In genomic region chr11:10511046-10511711, GRCh38 we compare ENCODE assay signal across 34 cellular contexts. TPM values are rescaled to one million over a fixed set of nuclear protein-coding genes. Genes with fewer than 3 reads are reported as not detected.
DNase-seq lines count a peak whose midpoint lies in the region; ATAC-seq, FAIRE-seq and TF ChIP-seq lines count a peak whose summit lies in the region.
"Had no signal": no experiment of that assay in that cellular context is flagged by ENCODE, and none has a peak within 500 bp of the region (broad histone marks: within the 10 kb centered on the region; RNA-seq: fewer than 3 reads in every experiment).

No MANE protein-coding gene starts in this region.

- no peaks in the 10 kb centered on the region for H3K36me3 Mint-ChIP-seq in natural killer cell treated with Interleukin-12 subunit alpha and Interleukin-12 subunit beta and Interleukin-15 and Interleukin-18, amount 100 ng/mL, for 72 hours
- peaks cover 16 to 25% of the 10 kb centered on the region in 2 donors for H3K36me3 Mint-ChIP-seq in CD4-positive, alpha-beta memory T cell
- H3K36me3 Mint-ChIP-seq: activated naive CD4-positive, alpha-beta T cell treated with anti-CD3 and anti-CD28 coated beads, Interleukin-2, amount 50 U/mL, for 72 hours; mesothelial cell of epicardium had no signal

- intact Hi-C loops in CD4-positive, alpha-beta memory T cell (cut with micrococcal nuclease) = loop anchor here (10.0 kb wide), 1 partner anchor 96 kb away; no protein-coding TSS in a partner anchor

- H3K27me3 Mint-ChIP-seq in natural killer cell treated with Interleukin-12 subunit alpha and Interleukin-12 subunit beta and Interleukin-15 and Interleukin-18, amount 100 ng/mL, for 72 hours = no peaks in the 10 kb centered on the region
- H3K27me3 Mint-ChIP-seq in CD4-positive, alpha-beta memory T cell = no peaks in the 10 kb centered on the region
- H3K27me3 Mint-ChIP-seq: activated CD4-positive, alpha-beta T cell treated with anti-CD3 and anti-CD28 coated beads, Interleukin-2, amount 10 ng/mL, durations not matched to agents 24 days and 14 days; naive B cell; T-cell; type B pancreatic cell had no signal

- dilution Hi-C loops in keratinocyte (cut with MboI; ENCODE audit: extremely low pct_ligation_motif_present, low sequenced_read_pairs) = loop anchor here (25.0 kb wide), 1 partner anchor 226 kb away; no protein-coding TSS in a partner anchor

- no peak overlapping the region for H3K9ac ChIP-seq in HUES6 (ENCODE audit: low read length)
- H3K9ac ChIP-seq in keratinocyte (ENCODE audit: control insufficient read depth, extremely low read depth, insufficient read depth, low read length) = no peak overlapping the region
- H3K9ac ChIP-seq: BLaER1 had no signal

- H3K27ac ChIP-seq in HUES6 (ENCODE audit: low read depth, low read length) = no peak overlapping the region
- H3K27ac ChIP-seq in keratinocyte (ENCODE audit: control insufficient read depth, insufficient read depth, low read length) = no peak overlapping the region
- peak overlapping the region; percentile 39 for H3K27ac ChIP-seq in substantia nigra (ENCODE audit: low read depth, low read length, poor library complexity, severe bottlenecking)
- no peak overlapping the region for H3K27ac ChIP-seq in CD4-positive, alpha-beta memory T cell (ENCODE audit: low read depth, low read length)
- H3K27ac ChIP-seq: BLaER1, ovary, SJCRH30 had no signal

- H3K9me3 Mint-ChIP-seq in natural killer cell treated with Interleukin-12 subunit alpha and Interleukin-12 subunit beta and Interleukin-15 and Interleukin-18, amount 100 ng/mL, for 72 hours = no peaks in the 10 kb centered on the region
- no peaks in the 10 kb centered on the region for H3K9me3 Mint-ChIP-seq in CD4-positive, alpha-beta memory T cell
- H3K9me3 Mint-ChIP-seq: activated CD4-positive, alpha-beta T cell treated with anti-CD3 and anti-CD28 coated beads, Interleukin-2, amount 10 ng/mL, durations not matched to agents 24 days and 14 days; activated naive CD4-positive, alpha-beta T cell treated with anti-CD3 and anti-CD28 coated beads, Interleukin-2, amount 50 U/mL, for 72 hours; activated T-helper 2 cell treated with anti-CD3 and anti-CD28 coated beads, Interferon-gamma antibody, Interleukin-2, Interleukin-4, amounts not matched to agents 10 μg/mL and 5 μg/mL and 100 μg/mL, durations not matched to agents 14 hours and 24 hours and 36 hours; HFFc6; mesothelial cell of epicardium; naive B cell; stimulated activated effector memory CD8-positive, alpha-beta T cell treated with anti-CD3 and anti-CD28 coated beads, Interleukin-12 subunit alpha, Interleukin-12 subunit beta, amount 100 ng/mL, for 72 hours; T-cell; type B pancreatic cell had no signal

- no peak overlapping the region for H2AFZ ChIP-seq in keratinocyte (ENCODE audit: control insufficient read depth, low read length)

- ATAC-seq in HG02571 (IDR thresholded peaks at IDR 0.05; ENCODE audit: unreplicated experiment) = no peak
- ATAC-seq in natural killer cell treated with Interleukin-12 subunit alpha and Interleukin-12 subunit beta and Interleukin-15 and Interleukin-18, amount 100 ng/mL, for 72 hours = no peak
- ATAC-seq: activated naive CD4-positive, alpha-beta T cell treated with anti-CD3 and anti-CD28 coated beads, Interleukin-2, amount 50 U/mL, for 72 hours; left ventricle myocardium superior; stimulated activated effector memory CD8-positive, alpha-beta T cell treated with anti-CD3 and anti-CD28 coated beads, Interleukin-12 subunit alpha, Interleukin-12 subunit beta, amount 100 ng/mL, for 72 hours; T-cell had no signal

- H3K9me1 ChIP-seq in keratinocyte (ENCODE audit: control insufficient read depth, extremely low read depth, insufficient read depth, low read length) = no peaks in the 10 kb centered on the region

- peak overlapping the region; percentile 33 for H3K4me2 ChIP-seq in keratinocyte (ENCODE audit: control insufficient read depth, extremely low read depth, insufficient read depth, low read depth, low read length)
- H3K4me2 ChIP-seq: BLaER1 had no signal

- POLR2A ChIA-PET in CD4-positive, alpha-beta memory T cell (lab: Charles Lee; ENCODE audit: partially characterized antibody) = no interaction called here

- TF ChIP-seq CTCF in choroid plexus epithelial cell (conservative IDR thresholded peaks at IDR 0.05; ENCODE audit: low read depth, low read length) (peak; percentile 17), keratinocyte (optimal IDR thresholded peaks at IDR 0.05 in 1 of 3, IDR thresholded peaks at IDR 0.05 in 1 of 3, conservative IDR thresholded peaks at IDR 0.05 in 1 of 3; ENCODE audit: extremely low read depth in 1 of 3, insufficient read depth in 2 of 3, low read length in 3 of 3) (peak in 1 of 3 experiments; percentile 24)

- CTCF ChIA-PET in CD4-positive, alpha-beta memory T cell (lab: Charles Lee; ENCODE audit: partially characterized antibody) = interaction anchor here (2.3 kb wide), 1 partner anchor 98 kb away, joined by 11 read pairs; no protein-coding TSS in a partner anchor

- H3K4me1 ChIP-seq in HUES6 (ENCODE audit: control insufficient read depth, insufficient read depth, low read length) = no peaks in the 10 kb centered on the region; the same call in none of the 2 replicates
- peaks cover 8% of the 10 kb centered on the region for H3K4me1 ChIP-seq in keratinocyte (ENCODE audit: control insufficient read depth, extremely low read depth, insufficient read depth, low read length)
- H3K4me1 ChIP-seq in CD4-positive, alpha-beta memory T cell (ENCODE audit: insufficient read depth, low read length) = no peaks in the 10 kb centered on the region
- H3K4me1 ChIP-seq: BLaER1 had no signal

- H3K4me3 Mint-ChIP-seq in natural killer cell treated with Interleukin-12 subunit alpha and Interleukin-12 subunit beta and Interleukin-15 and Interleukin-18, amount 100 ng/mL, for 72 hours = no peak overlapping the region
- no peak overlapping the region for H3K4me3 Mint-ChIP-seq in CD4-positive, alpha-beta memory T cell
- H3K4me3 Mint-ChIP-seq: activated CD4-positive, alpha-beta T cell treated with anti-CD3 and anti-CD28 coated beads, Interleukin-2, amount 10 ng/mL, durations not matched to agents 24 days and 14 days; HFFc6; mesothelial cell of epicardium; naive B cell; stimulated activated effector memory CD8-positive, alpha-beta T cell treated with anti-CD3 and anti-CD28 coated beads, Interleukin-12 subunit alpha, Interleukin-12 subunit beta, amount 100 ng/mL, for 72 hours; T-cell; type B pancreatic cell had no signal

- no peaks in the 10 kb centered on the region for H3K4me1 Mint-ChIP-seq in natural killer cell treated with Interleukin-12 subunit alpha and Interleukin-12 subunit beta and Interleukin-15 and Interleukin-18, amount 100 ng/mL, for 72 hours (ENCODE audit: low read depth in 2 of 2)
- no peaks in the 10 kb centered on the region for H3K4me1 Mint-ChIP-seq in CD4-positive, alpha-beta memory T cell
- H3K4me1 Mint-ChIP-seq: mesothelial cell of epicardium; stimulated activated effector memory CD8-positive, alpha-beta T cell treated with anti-CD3 and anti-CD28 coated beads, Interleukin-12 subunit alpha, Interleukin-12 subunit beta, amount 100 ng/mL, for 72 hours had no signal

- H3K4me3 ChIP-seq in HUES6 (ENCODE audit: low read depth, low read length) (peak overlapping the region; percentile 29; the same call in 1 of the 2 replicates), choroid plexus epithelial cell (ENCODE audit: low read depth, low read length) (no peak overlapping the region), keratinocyte (ENCODE audit: control insufficient read depth in 2 of 3, extremely low read depth in 1 of 3, insufficient read depth in 2 of 3, low read depth in 1 of 3, low read length in 3 of 3) (no peak overlapping the region)
- H3K4me3 ChIP-seq in CD4-positive, alpha-beta memory T cell (ENCODE audit: low read length in 2 of 2) = no peak overlapping the region
- H3K4me3 ChIP-seq: BLaER1, ovary, SJCRH30 had no signal

- H3K27me3 ChIP-seq in HUES6 (ENCODE audit: control insufficient read depth, insufficient read depth, low read length) (no peaks in the 10 kb centered on the region), keratinocyte (ENCODE audit: control insufficient read depth, extremely low read depth, insufficient read depth, low read length) (no peaks in the 10 kb centered on the region)
- no peaks in the 10 kb centered on the region for H3K27me3 ChIP-seq in CD4-positive, alpha-beta memory T cell (ENCODE audit: insufficient read depth, low read length)
- H3K27me3 ChIP-seq: BLaER1, ovary, SJCRH30 had no signal

- H3K79me2 ChIP-seq in keratinocyte (ENCODE audit: control insufficient read depth, insufficient read depth, low read length) = peaks cover under 1% of the 10 kb centered on the region

- H3K36me3 ChIP-seq in HUES6 (ENCODE audit: control insufficient read depth, insufficient read depth, low read length) (no peaks in the 10 kb centered on the region), keratinocyte (ENCODE audit: control insufficient read depth in 2 of 2, extremely low read depth in 1 of 2, insufficient read depth in 2 of 2, low read length in 2 of 2) (peaks cover 3 to 6% of the 10 kb centered on the region in 2 experiments)
- H3K36me3 ChIP-seq in CD4-positive, alpha-beta memory T cell (ENCODE audit: insufficient read depth, low read length) = peaks cover 5% of the 10 kb centered on the region
- H3K36me3 ChIP-seq: ovary had no signal

- FAIRE-seq in keratinocyte (lab: Jason Lieb, UNC) = no peak
- FAIRE-seq: bronchial epithelial cell, colon, GM12891, RCC 7860 had no signal

- H3K27ac Mint-ChIP-seq in natural killer cell treated with Interleukin-12 subunit alpha and Interleukin-12 subunit beta and Interleukin-15 and Interleukin-18, amount 100 ng/mL, for 72 hours = no peak overlapping the region
- peak overlapping the region in 1 of 7 donors; percentile 3 for H3K27ac Mint-ChIP-seq in CD4-positive, alpha-beta memory T cell
- H3K27ac Mint-ChIP-seq: activated CD4-positive, alpha-beta T cell treated with anti-CD3 and anti-CD28 coated beads, Interleukin-2, amount 10 ng/mL, durations not matched to agents 24 days and 14 days; activated T-helper 2 cell treated with anti-CD3 and anti-CD28 coated beads, Interferon-gamma antibody, Interleukin-2, Interleukin-4, amounts not matched to agents 10 μg/mL and 5 μg/mL and 100 μg/mL, durations not matched to agents 14 hours and 24 hours and 36 hours; HFFc6; mesothelial cell of epicardium; T-cell; type B pancreatic cell had no signal

- DNase-seq in choroid plexus epithelial cell (ENCODE audit: low read depth) (peak; percentile 28), keratinocyte (ENCODE audit: low read depth, low spot score) (no peak), substantia nigra (lab: John Stamatoyannopoulos, UW) (no peak)
- no peak for DNase-seq in natural killer cell treated with Interleukin-12 subunit alpha and Interleukin-12 subunit beta and Interleukin-15 and Interleukin-18, amount 100 ng/mL, for 72 hours (ENCODE audit: low spot score)
- no peak for DNase-seq in CD4-positive, alpha-beta memory T cell
- DNase-seq: activated CD4-positive, alpha-beta T cell treated with anti-CD3 and anti-CD28 coated beads, Interleukin-2, amount 10 ng/mL, durations not matched to agents 24 days and 14 days; activated CD8-positive, alpha-beta memory T cell treated with anti-CD3 and anti-CD28 coated beads for 24 hours; activated T-cell treated with anti-CD3 and anti-CD28 coated beads for 4 hours; COR-L47; effector CD4-positive, alpha-beta T cell; HFFc6; islet precursor cell; left ventricle myocardium superior; MM.1S; naive B cell; NCI-H1417; NCI-H2029; NCI-H226; ovary; SJCRH30; T-cell had no signal

- H3K9me3 ChIP-seq in HUES6 (ENCODE audit: control insufficient read depth, insufficient read depth, low read depth, low read length) = no peaks in the 10 kb centered on the region
- H3K9me3 ChIP-seq in keratinocyte (ENCODE audit: control insufficient read depth, low read depth, low read length) = no peaks in the 10 kb centered on the region
- no peaks in the 10 kb centered on the region for H3K9me3 ChIP-seq in CD4-positive, alpha-beta memory T cell (ENCODE audit: control insufficient read depth in 1 of 2, low read length in 2 of 2)
- H3K9me3 ChIP-seq: BLaER1, ovary, SJCRH30 had no signal

- no peaks in the 10 kb centered on the region for H4K20me1 ChIP-seq in keratinocyte (ENCODE audit: control insufficient read depth, extremely low read depth, insufficient read depth, low read length)
- H4K20me1 ChIP-seq: BLaER1 had no signal

RNA-seq across cellular contexts. Expression of gene RNF141, which starts 29.8 kb away (rescaled TPM):
- polyA plus RNA-seq in keratinocyte = 27.8 to 59.1 TPM (median 45.2 TPM) in 3 replicates
- 56.1 TPM for polyA plus RNA-seq in keratinocyte (2011; ENCODE audit: low read depth)
- 26.5 and 45.6 TPM in 2 replicates for polyA plus RNA-seq in keratinocyte (2011; cell fraction: cytosol; rRNA removed)
- 13.4 and 21.0 TPM in 2 replicates for polyA plus RNA-seq in keratinocyte (2011; cell fraction: nucleus; rRNA removed)
- 34.4 and 54.8 TPM in 2 replicates for polyA plus RNA-seq in keratinocyte (2012; ENCODE audit: low replicate concordance)
- polyA minus RNA-seq in keratinocyte = 9.1 to 40.1 TPM (median 34.0 TPM) in 3 replicates
- 28.4 TPM for polyA minus RNA-seq in keratinocyte (2011; cell fraction: cytosol; rRNA and poly(A)+ RNA removed)
- polyA minus RNA-seq in keratinocyte (2011; cell fraction: nucleus; rRNA and poly(A)+ RNA removed) = 8.3 and 14.4 TPM in 2 replicates
- 10 to 100 TPM in 1 of 2 donors, 1 to 10 TPM in 1; 9.5 to 12.7 TPM for total RNA-seq in natural killer cell treated with Interleukin-12 subunit alpha and Interleukin-12 subunit beta and Interleukin-15 and Interleukin-18, amount 100 ng/mL, for 72 hours
- total RNA-seq in CD4-positive, alpha-beta memory T cell = 10 to 100 TPM; 15.6 to 16.3 TPM
- polyA plus RNA-seq in CD4-positive, alpha-beta memory T cell = 10 to 100 TPM; 18.6 to 24.8 TPM

RNA-seq across cellular contexts. Expression of gene AMPD3, which starts 56.1 kb away (rescaled TPM):
- 11.1 to 12.5 TPM (median 11.2 TPM) in 3 replicates for polyA plus RNA-seq in keratinocyte
- polyA plus RNA-seq in keratinocyte (2011; ENCODE audit: low read depth) = 13.1 TPM
- polyA plus RNA-seq in keratinocyte (2011; cell fraction: cytosol; rRNA removed) = 8.2 and 10.3 TPM in 2 replicates
- polyA plus RNA-seq in keratinocyte (2011; cell fraction: nucleus; rRNA removed) = 21.1 and 23.1 TPM in 2 replicates
- 8.3 and 15.0 TPM in 2 replicates for polyA plus RNA-seq in keratinocyte (2012; ENCODE audit: low replicate concordance)
- polyA minus RNA-seq in keratinocyte = 15.9 to 20.6 TPM (median 16.8 TPM) in 3 replicates
- 16.9 TPM for polyA minus RNA-seq in keratinocyte (2011; cell fraction: cytosol; rRNA and poly(A)+ RNA removed)
- 23.8 and 25.1 TPM in 2 replicates for polyA minus RNA-seq in keratinocyte (2011; cell fraction: nucleus; rRNA and poly(A)+ RNA removed)
- 10 to 100 TPM; 10.9 to 11.3 TPM for total RNA-seq in natural killer cell treated with Interleukin-12 subunit alpha and Interleukin-12 subunit beta and Interleukin-15 and Interleukin-18, amount 100 ng/mL, for 72 hours
- 10 to 100 TPM; 42.1 to 43.4 TPM for total RNA-seq in CD4-positive, alpha-beta memory T cell
- 10 to 100 TPM; 10.9 to 18.2 TPM for polyA plus RNA-seq in CD4-positive, alpha-beta memory T cell

RNA-seq across cellular contexts. Expression of gene LYVE1, which starts 57.3 kb away (rescaled TPM):
- polyA plus RNA-seq in keratinocyte = not detected in 3 replicates
- not detected for polyA plus RNA-seq in keratinocyte (2011; ENCODE audit: low read depth)
- not detected in 2 replicates for polyA plus RNA-seq in keratinocyte (2011; cell fraction: cytosol; rRNA removed)
- polyA plus RNA-seq in keratinocyte (2011; cell fraction: nucleus; rRNA removed) = not detected in 2 replicates
- polyA plus RNA-seq in keratinocyte (2012; ENCODE audit: low replicate concordance) = not detected in 2 replicates
- polyA minus RNA-seq in keratinocyte = not detected in 3 replicates
- polyA minus RNA-seq in keratinocyte (2011; cell fraction: cytosol; rRNA and poly(A)+ RNA removed) = not detected
- not detected in 2 replicates for polyA minus RNA-seq in keratinocyte (2011; cell fraction: nucleus; rRNA and poly(A)+ RNA removed)
- not detected for total RNA-seq in natural killer cell treated with Interleukin-12 subunit alpha and Interleukin-12 subunit beta and Interleukin-15 and Interleukin-18, amount 100 ng/mL, for 72 hours
- total RNA-seq in CD4-positive, alpha-beta memory T cell = not detected
- not detected for polyA plus RNA-seq in CD4-positive, alpha-beta memory T cell
- total RNA-seq: activated CD4-positive, alpha-beta T cell treated with anti-CD3 and anti-CD28 coated beads, Interleukin-2, amount 10 ng/mL, durations not matched to agents 24 days and 14 days; activated naive CD4-positive, alpha-beta T cell treated with anti-CD3 and anti-CD28 coated beads, Interleukin-2, amount 50 U/mL, for 72 hours; activated T-helper 2 cell treated with anti-CD3 and anti-CD28 coated beads, Interferon-gamma antibody, Interleukin-2, Interleukin-4, amounts not matched to agents 10 μg/mL and 5 μg/mL and 100 μg/mL, durations not matched to agents 14 hours and 24 hours and 36 hours; bronchial epithelial cell; HT1080; SJCRH30 had no signal
